30 cellular contexts compared by ENCODE assay signal in the genomic region with DNA sequence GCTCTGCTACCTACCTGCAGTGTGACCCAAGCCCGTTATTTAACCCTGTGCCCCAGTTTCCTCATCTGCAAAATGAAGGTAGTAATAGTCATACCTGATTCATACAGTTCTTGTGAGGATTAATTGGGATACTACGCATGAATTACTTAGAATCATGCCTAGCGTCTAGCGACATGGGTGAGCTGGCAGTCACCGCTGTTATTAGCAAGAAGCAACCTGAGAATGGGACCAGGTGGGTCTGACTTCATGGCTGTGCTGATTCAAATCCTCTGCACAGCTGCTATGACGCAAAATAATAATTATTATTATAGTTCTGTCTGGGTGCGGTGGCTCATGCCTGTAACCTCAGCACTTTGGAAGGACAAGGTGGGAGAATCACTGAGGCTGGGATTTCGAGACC. TPM values are rescaled to one million over a fixed set of nuclear protein-coding genes. Genes with fewer than 3 reads are reported as not detected.
A peak's percentile ranks its signal among the peaks of the same experiment; 100 is the strongest.
DNase-seq lines count a peak whose midpoint lies in the region; ATAC-seq and TF ChIP-seq lines count a peak whose summit lies in the region.
"Had no signal": no experiment of that assay in that cellular context is flagged by ENCODE, and none has a peak within 500 bp of the region (broad histone marks: within the 10 kb centered on the region; RNA-seq: fewer than 3 reads in every experiment).

No MANE protein-coding gene starts in this region.

- peak overlapping the region; percentile 40 for H3K27ac Mint-ChIP-seq in activated CD8-positive, alpha-beta T cell treated with anti-CD3 and anti-CD28 coated beads, Interleukin-2, amount 10 ng/mL, durations not matched to agents 7 days and 5 days
- no peak overlapping the region for H3K27ac Mint-ChIP-seq in activated CD8-positive, alpha-beta T cell treated with anti-CD3 and anti-CD28 coated beads for 36 hours
- peak overlapping the region; percentile 55 for H3K27ac Mint-ChIP-seq in dendritic cell treated with granulocyte-macrophage colony-stimulating factor and Interleukin-4, amounts not matched to agents 40 ng/mL and 50 ng/mL, for 4 days
- H3K27ac Mint-ChIP-seq in CD8-positive, alpha-beta T cell = no peak overlapping the region

- intact Hi-C loops in activated CD8-positive, alpha-beta T cell treated with anti-CD3 and anti-CD28 coated beads for 36 hours (cut with micrococcal nuclease) = no loop called here
- intact Hi-C loops in dendritic cell treated with granulocyte-macrophage colony-stimulating factor and Interleukin-4, amounts not matched to agents 40 ng/mL and 50 ng/mL, for 4 days (cut with micrococcal nuclease) = no loop called here
- intact Hi-C loops in CD8-positive, alpha-beta T cell (cut with DNase I, micrococcal nuclease) = no loop called here

- H3K4me3 ChIP-seq in GM12865 (ENCODE audit: low read depth, low read length) = no peak overlapping the region
- H3K4me3 ChIP-seq in CD8-positive, alpha-beta T cell (ENCODE audit: low read depth, low read length) = no peak overlapping the region
- no peak overlapping the region for H3K4me3 ChIP-seq in WERI-Rb-1 (ENCODE audit: low read depth, low read length)
- H3K4me3 ChIP-seq: heart right ventricle, left ventricle myocardium inferior, pancreas, right atrium auricular region, SK-N-MC, spleen had no signal

- H3K4me3 Mint-ChIP-seq in activated CD8-positive, alpha-beta T cell treated with anti-CD3 and anti-CD28 coated beads, Interleukin-2, amount 10 ng/mL, durations not matched to agents 7 days and 5 days = no peak overlapping the region
- no peak overlapping the region for H3K4me3 Mint-ChIP-seq in activated CD8-positive, alpha-beta T cell treated with anti-CD3 and anti-CD28 coated beads for 36 hours
- H3K4me3 Mint-ChIP-seq in dendritic cell treated with granulocyte-macrophage colony-stimulating factor and Interleukin-4, amounts not matched to agents 40 ng/mL and 50 ng/mL, for 4 days = no peak overlapping the region
- H3K4me3 Mint-ChIP-seq in CD8-positive, alpha-beta T cell = no peak overlapping the region
- H3K4me3 Mint-ChIP-seq: CD4-positive, alpha-beta T cell; nephron progenitor cell had no signal

- H3K4me1 ChIP-seq in CD8-positive, alpha-beta T cell (ENCODE audit: insufficient read depth, low read length) = peaks cover 20% of the 10 kb centered on the region
- H3K4me1 ChIP-seq: left ventricle myocardium inferior, pancreas, right atrium auricular region had no signal

- peaks cover 65% of the 10 kb centered on the region for H3K4me1 Mint-ChIP-seq in activated CD8-positive, alpha-beta T cell treated with anti-CD3 and anti-CD28 coated beads, Interleukin-2, amount 10 ng/mL, durations not matched to agents 7 days and 5 days (ENCODE audit: low read depth)
- H3K4me1 Mint-ChIP-seq in activated CD8-positive, alpha-beta T cell treated with anti-CD3 and anti-CD28 coated beads for 36 hours (ENCODE audit: low read depth) = peaks cover 50% of the 10 kb centered on the region
- H3K4me1 Mint-ChIP-seq in dendritic cell treated with granulocyte-macrophage colony-stimulating factor and Interleukin-4, amounts not matched to agents 40 ng/mL and 50 ng/mL, for 4 days (ENCODE audit: low read depth) = peaks cover 38% of the 10 kb centered on the region
- peaks cover 21% of the 10 kb centered on the region for H3K4me1 Mint-ChIP-seq in CD8-positive, alpha-beta T cell (ENCODE audit: low read depth)

- no peak for DNase-seq in activated CD8-positive, alpha-beta T cell treated with anti-CD3 and anti-CD28 coated beads, Interleukin-2, amount 10 ng/mL, durations not matched to agents 7 days and 5 days
- no peak for DNase-seq in activated CD8-positive, alpha-beta T cell treated with anti-CD3 and anti-CD28 coated beads for 36 hours
- DNase-seq in GM12865 (ENCODE audit: low read depth) (peak; percentile 25), NCI-H510A treated with DMSO at 0.1 percent for 48 hours (lab: John Stamatoyannopoulos, UW) (no peak), WERI-Rb-1 (no peak)
- DNase-seq in CD8-positive, alpha-beta T cell = no peak
- DNase-seq: activated gamma-delta T cell; anterior cingulate cortex; CD4-positive, alpha-beta T cell; dermis blood vessel endothelial cell; DMS153; GF-D8; heart right ventricle; KG1; left ventricle myocardium inferior; midbrain; NCI-H1930; nephron progenitor cell; pancreas; spleen; stimulated activated CD4-positive, alpha-beta T cell treated with anti-CD3 and anti-CD28 coated beads, Interleukin-4, amount 100 ng/mL, for 24 hours; trophoblast cell had no signal

- no peaks in the 10 kb centered on the region for H3K27me3 ChIP-seq in CD8-positive, alpha-beta T cell (ENCODE audit: insufficient read depth, low read length)
- no peaks in the 10 kb centered on the region for H3K27me3 ChIP-seq in WERI-Rb-1 (ENCODE audit: insufficient read depth, low read depth, severe bottlenecking)
- H3K27me3 ChIP-seq: heart right ventricle, pancreas, right atrium auricular region, spleen had no signal

- no peaks in the 10 kb centered on the region for H3K9me3 ChIP-seq in KOPT-K1 (ENCODE audit: insufficient read depth, low read length, poor library complexity, severe bottlenecking)
- H3K9me3 ChIP-seq in CD8-positive, alpha-beta T cell (ENCODE audit: low read length) = no peaks in the 10 kb centered on the region
- H3K9me3 ChIP-seq in WERI-Rb-1 (ENCODE audit: severe bottlenecking) = no peaks in the 10 kb centered on the region
- H3K9me3 ChIP-seq: heart right ventricle, left ventricle myocardium inferior, pancreas, right atrium auricular region, spleen had no signal

- peaks cover 74% of the 10 kb centered on the region for H3K36me3 Mint-ChIP-seq in activated CD8-positive, alpha-beta T cell treated with anti-CD3 and anti-CD28 coated beads, Interleukin-2, amount 10 ng/mL, durations not matched to agents 7 days and 5 days (ENCODE audit: low read depth)
- peaks cover 40% of the 10 kb centered on the region for H3K36me3 Mint-ChIP-seq in activated CD8-positive, alpha-beta T cell treated with anti-CD3 and anti-CD28 coated beads for 36 hours (ENCODE audit: low read depth)
- H3K36me3 Mint-ChIP-seq in dendritic cell treated with granulocyte-macrophage colony-stimulating factor and Interleukin-4, amounts not matched to agents 40 ng/mL and 50 ng/mL, for 4 days (ENCODE audit: low read depth) = peaks cover 16% of the 10 kb centered on the region
- H3K36me3 Mint-ChIP-seq in CD8-positive, alpha-beta T cell = peaks cover 11% of the 10 kb centered on the region

- H3K27ac ChIP-seq in KOPT-K1 (ENCODE audit: low read depth, low read length, poor library complexity, severe bottlenecking) (peak overlapping the region; percentile 44), WERI-Rb-1 (no peak overlapping the region)
- H3K27ac ChIP-seq in CD8-positive, alpha-beta T cell (ENCODE audit: low read depth, low read length) = no peak overlapping the region
- H3K27ac ChIP-seq: heart right ventricle, left ventricle myocardium inferior, pancreas, right atrium auricular region, SK-N-MC, spleen, VCaP had no signal

- CTCF ChIA-PET in activated CD8-positive, alpha-beta T cell treated with anti-CD3 and anti-CD28 coated beads, Interleukin-2, amount 10 ng/mL, durations not matched to agents 7 days and 5 days (lab: Charles Lee) = interaction anchor here (1.1 to 3.0 kb wide), 6 partner anchors 8 to 280 kb away, joined by 3 to 9 read pairs (median 4); partner anchors contain the start of gene SOCS1
- CTCF ChIA-PET in activated CD8-positive, alpha-beta T cell treated with anti-CD3 and anti-CD28 coated beads for 36 hours (lab: Charles Lee) = interaction anchor here (2.1 kb wide), 1 partner anchor 284 kb away, joined by 9 read pairs; no protein-coding TSS in a partner anchor
- CTCF ChIA-PET in CD8-positive, alpha-beta T cell (lab: Charles Lee) = interaction anchor here (0.9 to 1.6 kb wide), 3 partner anchors 10 to 285 kb away, joined by 3 to 4 read pairs (median 3); no protein-coding TSS in a partner anchor

- ATAC-seq in activated CD8-positive, alpha-beta T cell treated with anti-CD3 and anti-CD28 coated beads, Interleukin-2, amount 10 ng/mL, durations not matched to agents 7 days and 5 days = no peak
- no peak for ATAC-seq in activated CD8-positive, alpha-beta T cell treated with anti-CD3 and anti-CD28 coated beads for 36 hours
- ATAC-seq in CD8-positive, alpha-beta T cell = no peak
- ATAC-seq: heart right ventricle, pancreas had no signal

- POLR2A ChIA-PET in activated CD8-positive, alpha-beta T cell treated with anti-CD3 and anti-CD28 coated beads, Interleukin-2, amount 10 ng/mL, durations not matched to agents 7 days and 5 days (lab: Charles Lee) = interaction anchor here (0.9 to 4.2 kb wide), 6 partner anchors 15 to 297 kb away, joined by 3 to 20 read pairs (median 6); no protein-coding TSS in a partner anchor
- POLR2A ChIA-PET in activated CD8-positive, alpha-beta T cell treated with anti-CD3 and anti-CD28 coated beads for 36 hours (lab: Charles Lee) = interaction anchor here (0.5 to 2.6 kb wide), 10 partner anchors 9 to 284 kb away, joined by 3 to 13 read pairs (median 4); partner anchors contain the start of gene SOCS1
- POLR2A ChIA-PET in CD8-positive, alpha-beta T cell (lab: Charles Lee) = no interaction called here

- TF ChIP-seq CTCF in activated CD8-positive, alpha-beta T cell treated with anti-CD3 and anti-CD28 coated beads for 36 hours (IDR thresholded peaks at IDR 0.05) = no peak
- no peak for TF ChIP-seq CTCF in GM12865 (IDR thresholded peaks at IDR 0.05; ENCODE audit: insufficient read depth, low read depth, low read length, missing control alignments)
- no peak for TF ChIP-seq CTCF in CD8-positive, alpha-beta T cell (IDR thresholded peaks at IDR 0.05)
- no peak for TF ChIP-seq CTCF in WERI-Rb-1 (IDR thresholded peaks at IDR 0.05; ENCODE audit: low read depth, low read length)

- H3K36me3 ChIP-seq in KOPT-K1 (ENCODE audit: insufficient read depth, low read length) (peaks cover 51% of the 10 kb centered on the region), WERI-Rb-1 (no peaks in the 10 kb centered on the region)
- H3K36me3 ChIP-seq in CD8-positive, alpha-beta T cell (ENCODE audit: insufficient read depth, low read length) = peaks cover 6% of the 10 kb centered on the region
- H3K36me3 ChIP-seq: left ventricle myocardium inferior, pancreas, right atrium auricular region had no signal

- no peaks in the 10 kb centered on the region for H3K9me3 Mint-ChIP-seq in activated CD8-positive, alpha-beta T cell treated with anti-CD3 and anti-CD28 coated beads, Interleukin-2, amount 10 ng/mL, durations not matched to agents 7 days and 5 days (ENCODE audit: insufficient read depth)
- H3K9me3 Mint-ChIP-seq in activated CD8-positive, alpha-beta T cell treated with anti-CD3 and anti-CD28 coated beads for 36 hours = peaks cover 4% of the 10 kb centered on the region
- no peaks in the 10 kb centered on the region for H3K9me3 Mint-ChIP-seq in dendritic cell treated with granulocyte-macrophage colony-stimulating factor and Interleukin-4, amounts not matched to agents 40 ng/mL and 50 ng/mL, for 4 days
- no peaks in the 10 kb centered on the region for H3K9me3 Mint-ChIP-seq in CD8-positive, alpha-beta T cell
- H3K9me3 Mint-ChIP-seq: CD4-positive, alpha-beta T cell; nephron progenitor cell had no signal

- H3K27me3 Mint-ChIP-seq in activated CD8-positive, alpha-beta T cell treated with anti-CD3 and anti-CD28 coated beads, Interleukin-2, amount 10 ng/mL, durations not matched to agents 7 days and 5 days (ENCODE audit: low read depth) = no peaks in the 10 kb centered on the region
- H3K27me3 Mint-ChIP-seq in activated CD8-positive, alpha-beta T cell treated with anti-CD3 and anti-CD28 coated beads for 36 hours = no peaks in the 10 kb centered on the region
- H3K27me3 Mint-ChIP-seq in dendritic cell treated with granulocyte-macrophage colony-stimulating factor and Interleukin-4, amounts not matched to agents 40 ng/mL and 50 ng/mL, for 4 days = peaks cover 3% of the 10 kb centered on the region
- H3K27me3 Mint-ChIP-seq in CD8-positive, alpha-beta T cell (ENCODE audit: low read depth) = no peaks in the 10 kb centered on the region
- H3K27me3 Mint-ChIP-seq: CD4-positive, alpha-beta T cell had no signal

RNA-seq across cellular contexts. Expression of gene SOCS1, which starts 7.9 kb away (rescaled TPM):
- 100 to 1,000 TPM; 170 to 174 TPM for total RNA-seq in activated CD8-positive, alpha-beta T cell treated with anti-CD3 and anti-CD28 coated beads, Interleukin-2, amount 10 ng/mL, durations not matched to agents 7 days and 5 days
- 10 to 100 TPM; 75.7 to 75.8 TPM for total RNA-seq in activated CD8-positive, alpha-beta T cell treated with anti-CD3 and anti-CD28 coated beads for 36 hours
- 10 to 100 TPM; 74.5 to 75.6 TPM for total RNA-seq in CD8-positive, alpha-beta T cell

RNA-seq across cellular contexts. Expression of gene TNP2, which starts 21.0 kb away (rescaled TPM):
- not detected for total RNA-seq in activated CD8-positive, alpha-beta T cell treated with anti-CD3 and anti-CD28 coated beads, Interleukin-2, amount 10 ng/mL, durations not matched to agents 7 days and 5 days
- not detected for total RNA-seq in activated CD8-positive, alpha-beta T cell treated with anti-CD3 and anti-CD28 coated beads for 36 hours
- total RNA-seq in CD8-positive, alpha-beta T cell = not detected
- total RNA-seq: cardiac septum; CD4-positive, alpha-beta T cell; dermis blood vessel endothelial cell; heart right ventricle; left ventricle myocardium inferior; NCI-H460; pancreas; right atrium auricular region; spleen; T-helper 2 cell treated with Interferon-gamma antibody and Interleukin-4, amounts not matched to agents 100 ng/mL and 5 ng/mL, for 36 hours had no signal

RNA-seq across cellular contexts. Expression of gene PRM3, which starts 25.3 kb away (rescaled TPM):
- not detected for total RNA-seq in activated CD8-positive, alpha-beta T cell treated with anti-CD3 and anti-CD28 coated beads, Interleukin-2, amount 10 ng/mL, durations not matched to agents 7 days and 5 days
- total RNA-seq in activated CD8-positive, alpha-beta T cell treated with anti-CD3 and anti-CD28 coated beads for 36 hours = not detected
- total RNA-seq in CD8-positive, alpha-beta T cell = not detected
- total RNA-seq: cardiac septum; CD4-positive, alpha-beta T cell; dermis blood vessel endothelial cell; heart right ventricle; left ventricle myocardium inferior; NCI-H460; pancreas; right atrium auricular region; spleen; T-helper 2 cell treated with Interferon-gamma antibody and Interleukin-4, amounts not matched to agents 100 ng/mL and 5 ng/mL, for 36 hours had no signal

RNA-seq across cellular contexts. Expression of gene PRM2, which starts 28.1 kb away (rescaled TPM):
- total RNA-seq in activated CD8-positive, alpha-beta T cell treated with anti-CD3 and anti-CD28 coated beads, Interleukin-2, amount 10 ng/mL, durations not matched to agents 7 days and 5 days = not detected
- not detected for total RNA-seq in activated CD8-positive, alpha-beta T cell treated with anti-CD3 and anti-CD28 coated beads for 36 hours
- not detected for total RNA-seq in CD8-positive, alpha-beta T cell
- total RNA-seq: cardiac septum; CD4-positive, alpha-beta T cell; dermis blood vessel endothelial cell; heart right ventricle; left ventricle myocardium inferior; NCI-H460; pancreas; right atrium auricular region; spleen; T-helper 2 cell treated with Interferon-gamma antibody and Interleukin-4, amounts not matched to agents 100 ng/mL and 5 ng/mL, for 36 hours had no signal

RNA-seq across cellular contexts. Expression of gene PRM1, which starts 33.0 kb away (rescaled TPM):
- total RNA-seq in activated CD8-positive, alpha-beta T cell treated with anti-CD3 and anti-CD28 coated beads, Interleukin-2, amount 10 ng/mL, durations not matched to agents 7 days and 5 days = not detected
- not detected for total RNA-seq in activated CD8-positive, alpha-beta T cell treated with anti-CD3 and anti-CD28 coated beads for 36 hours
- not detected for total RNA-seq in CD8-positive, alpha-beta T cell
- total RNA-seq: cardiac septum; CD4-positive, alpha-beta T cell; dermis blood vessel endothelial cell; heart right ventricle; left ventricle myocardium inferior; NCI-H460; pancreas; right atrium auricular region; spleen; T-helper 2 cell treated with Interferon-gamma antibody and Interleukin-4, amounts not matched to agents 100 ng/mL and 5 ng/mL, for 36 hours had no signal

Comparison
In these comparisons a context has a peak if more than half of its experiments do, and no peak if none do; other contexts are left out.
1. H3K27ac Mint-ChIP-seq: peak in activated CD8-positive, alpha-beta T cell treated with anti-CD3 and anti-CD28 coated beads, Interleukin-2, amount 10 ng/mL, durations not matched to agents 7 days and 5 days (single experiment) and dendritic cell treated with granulocyte-macrophage colony-stimulating factor and Interleukin-4, amounts not matched to agents 40 ng/mL and 50 ng/mL, for 4 days (single experiment); none in activated CD8-positive, alpha-beta T cell treated with anti-CD3 and anti-CD28 coated beads for 36 hours (single experiment) and CD8-positive, alpha-beta T cell (single experiment).